ENCODE assay signal across 20 cellular contexts in genomic region chr2:137797630-137798029, GRCh38.
DNase-seq lines count a peak whose midpoint lies in the region; ATAC-seq lines count a peak whose summit lies in the region.
"Had no signal": no experiment of that assay in that cellular context is flagged by ENCODE, and none has a peak within 500 bp of the region (broad histone marks: within the 10 kb centered on the region; RNA-seq: fewer than 3 reads in every experiment).

No MANE protein-coding gene starts in this region.

- H3K27me3 Mint-ChIP-seq in activated naive CD8-positive, alpha-beta T cell treated with anti-CD3 and anti-CD28 coated beads, Interleukin-2, amount 50 U/mL, for 24 hours, result no peaks in the 10 kb centered on the region

- ATAC-seq in GM18858 (IDR thresholded peaks at IDR 0.05; ENCODE audit: unreplicated experiment) (peak; percentile 91), GM21786 (IDR thresholded peaks at IDR 0.05; ENCODE audit: unreplicated experiment) (peak; percentile 58), HG03354 (IDR thresholded peaks at IDR 0.05; ENCODE audit: poor library complexity, severe bottlenecking, unreplicated experiment) (peak; percentile 72), HG03196 (IDR thresholded peaks at IDR 0.05; ENCODE audit: unreplicated experiment) (no peak)
- ATAC-seq in activated naive CD8-positive, alpha-beta T cell treated with anti-CD3 and anti-CD28 coated beads, Interleukin-2, amount 50 U/mL, for 24 hours, result no peak
- ATAC-seq: activated naive CD4-positive, alpha-beta T cell treated with anti-CD3 and anti-CD28 coated beads, Interleukin-2, amount 50 U/mL, for 72 hours; gastroesophageal sphincter; right lobe of liver had no signal

- H3K9me3 Mint-ChIP-seq in activated naive CD8-positive, alpha-beta T cell treated with anti-CD3 and anti-CD28 coated beads, Interleukin-2, amount 50 U/mL, for 24 hours, result peaks cover 3% of the 10 kb centered on the region

- H3K36me3 Mint-ChIP-seq in activated naive CD8-positive, alpha-beta T cell treated with anti-CD3 and anti-CD28 coated beads, Interleukin-2, amount 50 U/mL, for 24 hours (ENCODE audit: low read depth), result no peaks in the 10 kb centered on the region

- DNase-seq in OCI-M1 (lab: John Stamatoyannopoulos, UW) (peak; percentile 59), NCI-H1048 (lab: John Stamatoyannopoulos, UW) (no peak), kidney glomerular epithelial cell (lab: John Stamatoyannopoulos, UW) (no peak)
- DNase-seq in activated naive CD8-positive, alpha-beta T cell treated with anti-CD3 and anti-CD28 coated beads, Interleukin-2, amount 50 U/mL, for 24 hours, result no peak
- DNase-seq: activated CD4-positive, alpha-beta T cell treated with anti-CD3 and anti-CD28 coated beads for 4 hours; activated CD8-positive, alpha-beta memory T cell treated with anti-CD3 and anti-CD28 coated beads, Interleukin-2, amount 50 U/mL, for 48 hours; brain microvascular endothelial cell; EL; KG1; NCI-H1417 treated with DMSO at 0.1 percent for 48 hours; nucleus accumbens; right lobe of liver; SJCRH30; T-helper 9 cell had no signal

- no peak overlapping the region for H3K27ac Mint-ChIP-seq in activated naive CD8-positive, alpha-beta T cell treated with anti-CD3 and anti-CD28 coated beads, Interleukin-2, amount 50 U/mL, for 24 hours
- H3K27ac Mint-ChIP-seq: activated naive CD4-positive, alpha-beta T cell treated with anti-CD3 and anti-CD28 coated beads, Interleukin-2, amount 50 U/mL, for 72 hours had no signal

- H3K4me1 Mint-ChIP-seq in activated naive CD8-positive, alpha-beta T cell treated with anti-CD3 and anti-CD28 coated beads, Interleukin-2, amount 50 U/mL, for 24 hours, result no peaks in the 10 kb centered on the region

- no peak overlapping the region for H3K4me3 Mint-ChIP-seq in activated naive CD8-positive, alpha-beta T cell treated with anti-CD3 and anti-CD28 coated beads, Interleukin-2, amount 50 U/mL, for 24 hours

Comparison
In these comparisons a context has a peak if more than half of its experiments do, and no peak if none do; other contexts are left out.
1. ATAC-seq: peak in GM18858 (single experiment), GM21786 (single experiment) and HG03354 (single experiment); none in activated naive CD8-positive, alpha-beta T cell treated with anti-CD3 and anti-CD28 coated beads, Interleukin-2, amount 50 U/mL, for 24 hours (single experiment) and HG03196 (single experiment).